ENCODE assay signal across 6 cellular contexts in genomic region chr19:49117677-49118564, GRCh38. TPM values are rescaled to one million over a fixed set of nuclear protein-coding genes. Genes with fewer than 3 reads are reported as not detected.
DNase-seq lines count a peak whose midpoint lies in the region; ATAC-seq and TF ChIP-seq lines count a peak whose summit lies in the region.

No MANE protein-coding gene starts in this region.

- no peak for ATAC-seq in HG03378 (IDR thresholded peaks at IDR 0.05; ENCODE audit: unreplicated experiment)
- ATAC-seq in GM18861 (IDR thresholded peaks at IDR 0.05; ENCODE audit: unreplicated experiment): no peak

- peak overlapping the region; percentile 84 for H3K4me3 Mint-ChIP-seq in T-helper 1 cell treated with Interleukin-12 subunit alpha and Interleukin-12 subunit beta and Interleukin-4 antibody, amounts not matched to agents 30 μg/mL and 1 μg/mL, for 36 hours
- peak overlapping the region; percentile 93 for H3K4me3 Mint-ChIP-seq in glutamatergic neuron (ENCODE audit: unreplicated experiment)

- TF ChIP-seq CTCF in glutamatergic neuron (IDR thresholded peaks at IDR 0.05; ENCODE audit: partially characterized antibody, unreplicated experiment): no peak

- peak overlapping the region; percentile 87 for H3K27ac Mint-ChIP-seq in T-helper 1 cell treated with Interleukin-12 subunit alpha and Interleukin-12 subunit beta and Interleukin-4 antibody, amounts not matched to agents 30 μg/mL and 1 μg/mL, for 36 hours
- peak overlapping the region; percentile 86 for H3K27ac Mint-ChIP-seq in glutamatergic neuron (ENCODE audit: unreplicated experiment)

- peaks cover 15% of the 10 kb centered on the region for H3K27me3 Mint-ChIP-seq in T-helper 1 cell treated with Interleukin-12 subunit alpha and Interleukin-12 subunit beta and Interleukin-4 antibody, amounts not matched to agents 30 μg/mL and 1 μg/mL, for 36 hours (ENCODE audit: low read depth)
- H3K27me3 Mint-ChIP-seq in glutamatergic neuron (ENCODE audit: unreplicated experiment): peaks cover 29% of the 10 kb centered on the region

- no peaks in the 10 kb centered on the region for H3K9me3 Mint-ChIP-seq in T-helper 1 cell treated with Interleukin-12 subunit alpha and Interleukin-12 subunit beta and Interleukin-4 antibody, amounts not matched to agents 30 μg/mL and 1 μg/mL, for 36 hours
- H3K9me3 Mint-ChIP-seq in glutamatergic neuron (ENCODE audit: unreplicated experiment): peaks cover 20% of the 10 kb centered on the region

- peaks cover 28% of the 10 kb centered on the region for H3K4me1 Mint-ChIP-seq in T-helper 1 cell treated with Interleukin-12 subunit alpha and Interleukin-12 subunit beta and Interleukin-4 antibody, amounts not matched to agents 30 μg/mL and 1 μg/mL, for 36 hours (ENCODE audit: low read depth)
- peaks cover 25% of the 10 kb centered on the region for H3K4me1 Mint-ChIP-seq in glutamatergic neuron (ENCODE audit: low read depth, unreplicated experiment)

- peak overlapping the region; percentile 88 for H3K27ac ChIP-seq in temporal lobe (ENCODE audit: low read depth, low read length)

- DNase-seq in T-helper 1 cell (no peak), glutamatergic neuron (peak; percentile 29)

- H3K36me3 Mint-ChIP-seq in T-helper 1 cell treated with Interleukin-12 subunit alpha and Interleukin-12 subunit beta and Interleukin-4 antibody, amounts not matched to agents 30 μg/mL and 1 μg/mL, for 36 hours (ENCODE audit: low read depth): no peaks in the 10 kb centered on the region
- peaks cover 12% of the 10 kb centered on the region for H3K36me3 Mint-ChIP-seq in glutamatergic neuron (ENCODE audit: unreplicated experiment)

RNA-seq across cellular contexts. Expression of gene C19orf73, which starts 1.0 kb away (rescaled TPM):
- total RNA-seq in glutamatergic neuron (ENCODE audit: unreplicated experiment) (3.2 TPM), temporal lobe (0.25 TPM)

RNA-seq across cellular contexts. Expression of gene PPFIA3, which starts 1.4 kb away (rescaled TPM):
- total RNA-seq in glutamatergic neuron (ENCODE audit: unreplicated experiment): 104 TPM
- 33.9 TPM for total RNA-seq in temporal lobe

RNA-seq across cellular contexts. Expression of gene LIN7B, which starts 3.8 kb away (rescaled TPM):
- total RNA-seq in glutamatergic neuron (ENCODE audit: unreplicated experiment) (32.6 TPM), temporal lobe (19.7 TPM)

RNA-seq across cellular contexts. Expression of gene SNRNP70, which starts 32.7 kb away (rescaled TPM):
- 300 TPM for total RNA-seq in glutamatergic neuron (ENCODE audit: unreplicated experiment)
- 110 TPM for total RNA-seq in temporal lobe

RNA-seq across cellular contexts. Expression of gene HRC, which starts 37.3 kb away (rescaled TPM):
- total RNA-seq in glutamatergic neuron (ENCODE audit: unreplicated experiment) (26.6 TPM), temporal lobe (0.25 TPM)
